11 cellular contexts compared by ENCODE assay signal in the genomic region with DNA sequence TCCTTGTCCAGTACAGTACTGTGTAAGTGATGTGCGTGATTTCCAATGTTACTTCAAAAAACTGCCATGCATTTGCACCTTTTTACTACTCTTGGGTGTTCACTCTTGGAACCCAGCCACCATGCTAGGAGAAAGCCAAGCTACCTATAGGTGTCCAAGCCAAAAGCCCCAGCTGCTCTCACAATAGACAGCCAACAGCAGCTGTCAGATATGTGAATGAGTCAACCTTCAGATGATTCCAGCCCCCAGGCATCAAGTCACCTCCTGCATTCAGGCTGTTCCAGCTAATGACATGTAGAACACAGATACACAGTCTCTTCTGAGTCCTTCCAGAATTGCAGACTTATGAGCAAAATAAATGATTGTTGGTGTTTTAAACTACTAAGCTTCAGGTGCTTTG.
DNase-seq lines count a peak whose midpoint lies in the region; ATAC-seq lines count a peak whose summit lies in the region.
"Had no signal": no experiment of that assay in that cellular context is flagged by ENCODE, and none has a peak within 500 bp of the region (broad histone marks: within the 10 kb centered on the region; RNA-seq: fewer than 3 reads in every experiment).

No MANE protein-coding gene starts in this region.

- H3K36me3 ChIP-seq in GM23248 (ENCODE audit: low read depth), result no peaks in the 10 kb centered on the region

- WGBS in GM23248 (ENCODE audit: low coverage in 1 of 2, low lambda C conversion rate in 2 of 2, missing lambda C conversion rate in 2 of 2), 2 experiments, result 95 to 100% methylated on average over 1 of the region's 1 CpG

- no peaks in the 10 kb centered on the region; the same call in 1 of the 2 replicates for H3K9me2 ChIP-seq in GM23248 (ENCODE audit: insufficient read depth)

- no peaks in the 10 kb centered on the region for H3K27me3 ChIP-seq in GM23248 (replicated peaks; ENCODE audit: insufficient read depth)

- H3K27me3 Mint-ChIP-seq in activated naive CD8-positive, alpha-beta T cell treated with anti-CD3 and anti-CD28 coated beads for 36 hours, result no peaks in the 10 kb centered on the region

- H3K4me1 Mint-ChIP-seq in activated naive CD8-positive, alpha-beta T cell treated with anti-CD3 and anti-CD28 coated beads for 36 hours, result no peaks in the 10 kb centered on the region
- H3K4me1 Mint-ChIP-seq: activated naive CD8-positive, alpha-beta T cell treated with anti-CD3 and anti-CD28 coated beads, Interleukin-2, amount 10 ng/mL, durations not matched to agents 7 days and 5 days had no signal

- in situ Hi-C loops in GM23248 (cut with MboI), result no loop called here

- H3K79me2 ChIP-seq in GM23248 (ENCODE audit: insufficient read depth), result no peaks in the 10 kb centered on the region

- no peaks in the 10 kb centered on the region for H3K9me3 ChIP-seq in GM23248 (ENCODE audit: low read depth)

- H3K9me3 Mint-ChIP-seq in activated naive CD8-positive, alpha-beta T cell treated with anti-CD3 and anti-CD28 coated beads for 36 hours, result no peaks in the 10 kb centered on the region
- H3K9me3 Mint-ChIP-seq: stimulated activated memory B cell treated with anti-CD40 and anti-IgM and Interleukin-4, amounts not matched to agents 10 μg/mL and 1 μg/mL and 100 μg/mL, for 72 hours had no signal

- H3F3A ChIP-seq in GM23248 (ENCODE audit: insufficient read depth), result no peaks in the 10 kb centered on the region

- no peak overlapping the region for H3K4me3 Mint-ChIP-seq in activated naive CD8-positive, alpha-beta T cell treated with anti-CD3 and anti-CD28 coated beads for 36 hours
- H3K4me3 Mint-ChIP-seq: activated CD8-positive, alpha-beta T cell treated with anti-CD3 and anti-CD28 coated beads, Interleukin-2, amount 10 ng/mL, durations not matched to agents 7 days and 5 days; activated naive CD8-positive, alpha-beta T cell treated with anti-CD3 and anti-CD28 coated beads, Interleukin-2, amount 10 ng/mL, durations not matched to agents 7 days and 5 days; stimulated activated memory B cell treated with anti-CD40 and anti-IgM and Interleukin-4, amounts not matched to agents 10 μg/mL and 1 μg/mL and 100 μg/mL, for 72 hours had no signal

- ATAC-seq in GM21360 (IDR thresholded peaks at IDR 0.05; ENCODE audit: unreplicated experiment), result no peak
- ATAC-seq: activated CD8-positive, alpha-beta T cell treated with anti-CD3 and anti-CD28 coated beads, Interleukin-2, amount 10 ng/mL, durations not matched to agents 7 days and 5 days; stimulated activated memory B cell treated with anti-CD40 and anti-IgM and Interleukin-4, amounts not matched to agents 10 μg/mL and 1 μg/mL and 100 μg/mL, for 72 hours had no signal

- H4K20me1 ChIP-seq in GM23248 (ENCODE audit: insufficient read depth), result no peaks in the 10 kb centered on the region

- peaks cover 7% of the 10 kb centered on the region; the same call in 1 of the 2 replicates for H3K4me1 ChIP-seq in GM23248 (ENCODE audit: insufficient read depth)

- H3K4me2 ChIP-seq in GM23248 (ENCODE audit: unreplicated experiment), result no peak overlapping the region

- H3K4me3 ChIP-seq in GM23248, result no peak overlapping the region

- peak; percentile 20 for DNase-seq in GM23248
- peak; percentile 47 for DNase-seq in NCI-H2171 (lab: John Stamatoyannopoulos, UW)
- peak; percentile 15 for DNase-seq in astrocyte of the hippocampus (ENCODE audit: low read depth, low spot score)
- DNase-seq in myocyte (ENCODE audit: low read depth), result peak; percentile 91
- no peak for DNase-seq in activated naive CD8-positive, alpha-beta T cell treated with anti-CD3 and anti-CD28 coated beads for 36 hours
- DNase-seq in anterior cingulate cortex (lab: John Stamatoyannopoulos, UW), result no peak
- DNase-seq: activated CD8-positive, alpha-beta T cell treated with anti-CD3 and anti-CD28 coated beads, Interleukin-2, amount 10 ng/mL, durations not matched to agents 7 days and 5 days; activated naive CD8-positive, alpha-beta T cell treated with anti-CD3 and anti-CD28 coated beads, Interleukin-2, amount 10 ng/mL, durations not matched to agents 7 days and 5 days; nucleus accumbens had no signal

- no peaks in the 10 kb centered on the region for H3K36me3 Mint-ChIP-seq in activated naive CD8-positive, alpha-beta T cell treated with anti-CD3 and anti-CD28 coated beads for 36 hours
- H3K36me3 Mint-ChIP-seq: activated naive CD8-positive, alpha-beta T cell treated with anti-CD3 and anti-CD28 coated beads, Interleukin-2, amount 10 ng/mL, durations not matched to agents 7 days and 5 days; stimulated activated memory B cell treated with anti-CD40 and anti-IgM and Interleukin-4, amounts not matched to agents 10 μg/mL and 1 μg/mL and 100 μg/mL, for 72 hours had no signal

- no peak overlapping the region for H3K27ac Mint-ChIP-seq in activated naive CD8-positive, alpha-beta T cell treated with anti-CD3 and anti-CD28 coated beads for 36 hours
- H3K27ac Mint-ChIP-seq: activated CD8-positive, alpha-beta T cell treated with anti-CD3 and anti-CD28 coated beads, Interleukin-2, amount 10 ng/mL, durations not matched to agents 7 days and 5 days; activated naive CD8-positive, alpha-beta T cell treated with anti-CD3 and anti-CD28 coated beads, Interleukin-2, amount 10 ng/mL, durations not matched to agents 7 days and 5 days; stimulated activated memory B cell treated with anti-CD40 and anti-IgM and Interleukin-4, amounts not matched to agents 10 μg/mL and 1 μg/mL and 100 μg/mL, for 72 hours had no signal

- no peak overlapping the region for H3K9ac ChIP-seq in GM23248

- no peak overlapping the region for H3K27ac ChIP-seq in GM23248

- no peak overlapping the region for H2AFZ ChIP-seq in GM23248

Comparison
In these comparisons a context has a peak if more than half of its experiments do, and no peak if none do; other contexts are left out.
1. DNase-seq: peak in GM23248 (single experiment), NCI-H2171 (single experiment), astrocyte of the hippocampus (single experiment) and myocyte (single experiment); none in activated naive CD8-positive, alpha-beta T cell treated with anti-CD3 and anti-CD28 coated beads for 36 hours (single experiment) and anterior cingulate cortex (0 of 58).